ENCODE assay signal across 16 cellular contexts in the genomic region with DNA sequence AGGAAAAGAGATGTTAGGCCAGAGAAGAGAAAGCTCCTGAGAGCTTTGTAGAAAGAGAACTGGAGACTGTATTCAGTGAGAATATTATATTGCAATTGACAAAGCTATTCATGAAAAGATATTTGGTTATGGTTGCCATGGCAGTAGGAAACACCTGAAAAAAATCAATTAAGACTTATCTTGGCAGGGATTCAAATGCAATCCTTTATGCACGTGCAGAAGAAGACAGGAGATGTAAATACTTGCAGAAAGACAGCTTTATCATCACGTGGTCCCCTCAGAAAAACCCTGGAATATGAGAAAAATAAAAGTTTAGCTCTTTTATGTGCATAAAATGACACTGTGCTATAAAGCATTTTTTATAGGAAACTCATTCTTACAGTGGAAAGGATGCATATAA.
A peak's percentile ranks its signal among the peaks of the same experiment; 100 is the strongest.
DNase-seq lines count a peak whose midpoint lies in the region; ATAC-seq, FAIRE-seq and TF ChIP-seq lines count a peak whose summit lies in the region.
"Had no signal": no experiment of that assay in that cellular context is flagged by ENCODE, and none has a peak within 500 bp of the region (broad histone marks: within the 10 kb centered on the region; RNA-seq: fewer than 3 reads in every experiment).

No MANE protein-coding gene starts in this region.

- H3K27ac ChIP-seq in small intestine (ENCODE audit: low read depth in 1 of 2, low read length in 1 of 2): no peak overlapping the region
- no peak overlapping the region for H3K27ac ChIP-seq in testis
- H3K27ac ChIP-seq: foreskin keratinocyte, vagina had no signal

- H3K9me3 ChIP-seq in adipocyte (ENCODE audit: control insufficient read depth, low read length): no peaks in the 10 kb centered on the region
- H3K9me3 ChIP-seq in small intestine (ENCODE audit: control insufficient read depth, low read depth): no peaks in the 10 kb centered on the region
- H3K9me3 ChIP-seq in testis: no peaks in the 10 kb centered on the region
- H3K9me3 ChIP-seq: A549, vagina had no signal

- H3K36me3 ChIP-seq in adipocyte (ENCODE audit: control insufficient read depth, insufficient read depth, low read length, severe bottlenecking) (no peaks in the 10 kb centered on the region), small intestine (ENCODE audit: control insufficient read depth in 2 of 2, insufficient read depth in 2 of 2, low read length in 2 of 2) (no peaks in the 10 kb centered on the region), testis (ENCODE audit: low read depth, missing control alignments) (no peaks in the 10 kb centered on the region)
- H3K36me3 ChIP-seq: vagina had no signal

- no peak for TF ChIP-seq POLR2A in testis (IDR thresholded peaks at IDR 0.05)

- no peak for TF ChIP-seq CTCF in testis (IDR thresholded peaks at IDR 0.05)

- DNase-seq in NCI-H510A treated with DMSO at 0.1 percent for 48 hours (lab: John Stamatoyannopoulos, UW) (peak; percentile 78), NCI-H510A (lab: John Stamatoyannopoulos, UW) (no peak), NCI-H2196 (lab: John Stamatoyannopoulos, UW; ENCODE audit: unreplicated experiment) (peak; percentile 84), adipocyte (ENCODE audit: low read depth) (no peak), small intestine (peak; percentile 48), testis (no peak), hepatic stellate cell (ENCODE audit: low spot score) (no peak)
- DNase-seq: activated B cell treated with CpG ODN at 0.5 μM for 24 hours; activated naive CD4-positive, alpha-beta T cell treated with anti-CD3 and anti-CD28 coated beads for 36 hours; foreskin keratinocyte; GOT3 had no signal

- ATAC-seq in HG03432 (IDR thresholded peaks at IDR 0.05; ENCODE audit: unreplicated experiment): no peak
- ATAC-seq: A549, foreskin keratinocyte had no signal

- H3K4me1 ChIP-seq in adipocyte (ENCODE audit: control insufficient read depth, insufficient read depth, low read length) (peaks cover 78% of the 10 kb centered on the region), small intestine (ENCODE audit: control insufficient read depth in 2 of 2, insufficient read depth in 1 of 2, low read depth in 1 of 2, low read length in 1 of 2) (no peaks in the 10 kb centered on the region), testis (no peaks in the 10 kb centered on the region)

- WGBS in small intestine, 3 donors: 9 to 24% (median 11%) methylated on average over 2 of the region's 2 CpGs
- 28 to 39% methylated on average over 2 of the region's 2 CpGs for WGBS in testis, 2 donors

- H3K4me3 ChIP-seq in adipocyte (ENCODE audit: low read length): no peak overlapping the region
- H3K4me3 ChIP-seq in small intestine (ENCODE audit: low read depth in 1 of 2, low read length in 2 of 2): no peak overlapping the region
- H3K4me3 ChIP-seq in testis: no peak overlapping the region
- H3K4me3 ChIP-seq: A549, vagina had no signal

- no peak for FAIRE-seq in small intestine (lab: Jason Lieb, UNC)
- FAIRE-seq: A549, GM18507, HTR-8/SVneo had no signal

- H3K27me3 ChIP-seq in adipocyte (replicated peaks; ENCODE audit: control insufficient read depth, insufficient read depth, low read length): no peaks in the 10 kb centered on the region
- H3K27me3 ChIP-seq in small intestine (ENCODE audit: control insufficient read depth in 2 of 2, insufficient read depth in 2 of 2, low read length in 2 of 2): no peaks in the 10 kb centered on the region
- no peaks in the 10 kb centered on the region for H3K27me3 ChIP-seq in testis
- H3K27me3 ChIP-seq: foreskin keratinocyte, vagina had no signal

- H3K9ac ChIP-seq in adipocyte (ENCODE audit: low read length): peak overlapping the region; percentile 35

- intact Hi-C loops in testis (cut with DNase I; ENCODE audit: low total_unique reads): no loop called here

Comparison
In these comparisons a context has a peak if more than half of its experiments do, and no peak if none do; other contexts are left out.
1. DNase-seq: peak in NCI-H510A treated with DMSO at 0.1 percent for 48 hours (single experiment), NCI-H2196 (single experiment) and small intestine (single experiment); none in NCI-H510A (single experiment), adipocyte (single experiment), testis (single experiment) and hepatic stellate cell (single experiment).